Comparison of ENCODE assay signal across 16 cellular contexts in the genomic region with DNA sequence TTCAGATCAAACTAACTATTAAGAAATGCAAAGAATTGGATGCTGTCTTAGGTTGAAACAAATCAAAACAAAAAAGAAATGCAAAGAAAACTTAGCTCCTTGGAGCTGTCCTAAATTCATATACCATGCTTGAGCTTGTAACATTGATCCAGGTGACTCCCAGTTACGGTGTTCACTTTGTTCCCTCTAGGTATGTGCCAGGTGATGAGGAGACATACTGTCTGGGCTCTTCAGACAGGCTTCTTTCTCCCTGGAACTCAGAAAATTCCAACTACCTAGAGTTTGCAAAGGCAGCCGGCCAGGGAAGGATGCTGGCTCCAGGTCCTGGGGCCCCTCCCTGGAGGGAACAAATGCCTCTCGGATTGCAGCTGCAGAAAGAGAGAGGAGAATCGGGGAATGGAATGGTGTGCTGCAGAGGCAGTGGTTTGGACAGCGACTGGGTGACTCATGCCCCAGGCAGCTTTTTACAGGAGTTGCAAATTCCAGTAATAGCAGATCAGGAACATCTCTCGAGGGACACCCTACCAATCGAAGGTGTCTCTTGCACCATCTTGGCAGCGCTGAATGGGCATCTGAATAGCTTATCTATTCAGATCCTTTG. TPM values are rescaled to one million over a fixed set of nuclear protein-coding genes. Genes with fewer than 3 reads are reported as not detected.
DNase-seq lines count a peak whose midpoint lies in the region; ATAC-seq and TF ChIP-seq lines count a peak whose summit lies in the region.
"Had no signal": no experiment of that assay in that cellular context is flagged by ENCODE, and none has a peak within 500 bp of the region (broad histone marks: within the 10 kb centered on the region; RNA-seq: fewer than 3 reads in every experiment).

No MANE protein-coding gene starts in this region.

- H3K27me3 Mint-ChIP-seq in stimulated activated naive CD8-positive, alpha-beta T cell treated with anti-CD3 and anti-CD28 coated beads, Interleukin-15, amount 100 ng/mL, for 72 hours: peaks cover 8% of the 10 kb centered on the region
- H3K27me3 Mint-ChIP-seq in CD8-positive, alpha-beta T cell (ENCODE audit: low read depth): peaks cover 20% of the 10 kb centered on the region

- no peaks in the 10 kb centered on the region for H3K9me3 Mint-ChIP-seq in stimulated activated naive CD8-positive, alpha-beta T cell treated with anti-CD3 and anti-CD28 coated beads, Interleukin-15, amount 100 ng/mL, for 72 hours
- H3K9me3 Mint-ChIP-seq in CD8-positive, alpha-beta T cell: no peaks in the 10 kb centered on the region
- H3K9me3 Mint-ChIP-seq: activated CD4-positive, alpha-beta T cell treated with anti-CD3 and anti-CD28 coated beads, Interleukin-2, amount 10 ng/mL, durations not matched to agents 7 days and 5 days; activated naive CD8-positive, alpha-beta T cell treated with anti-CD3 and anti-CD28 coated beads, Interleukin-2, amount 50 U/mL, for 24 hours; natural killer cell had no signal

- no peak for ATAC-seq in GM21360 (IDR thresholded peaks at IDR 0.05; ENCODE audit: unreplicated experiment)
- no peak for ATAC-seq in stimulated activated naive CD8-positive, alpha-beta T cell treated with anti-CD3 and anti-CD28 coated beads, Interleukin-15, amount 100 ng/mL, for 72 hours
- no peak for ATAC-seq in CD8-positive, alpha-beta T cell
- ATAC-seq: activated naive CD8-positive, alpha-beta T cell treated with anti-CD3 and anti-CD28 coated beads, Interleukin-2, amount 50 U/mL, for 24 hours; natural killer cell; Panc1 had no signal

- H2AFZ ChIP-seq in osteoblast (ENCODE audit: low read length): no peak overlapping the region

- H3K4me1 Mint-ChIP-seq in stimulated activated naive CD8-positive, alpha-beta T cell treated with anti-CD3 and anti-CD28 coated beads, Interleukin-15, amount 100 ng/mL, for 72 hours: no peaks in the 10 kb centered on the region
- H3K4me1 Mint-ChIP-seq in CD8-positive, alpha-beta T cell (ENCODE audit: low read depth): no peaks in the 10 kb centered on the region
- H3K4me1 Mint-ChIP-seq: activated CD4-positive, alpha-beta T cell treated with anti-CD3 and anti-CD28 coated beads, Interleukin-2, amount 10 ng/mL, durations not matched to agents 7 days and 5 days; activated naive CD8-positive, alpha-beta T cell treated with anti-CD3 and anti-CD28 coated beads, Interleukin-2, amount 50 U/mL, for 24 hours; natural killer cell had no signal

- TF ChIP-seq CTCF in epithelial cell of esophagus (IDR thresholded peaks at IDR 0.05; ENCODE audit: insufficient read depth, low read depth, low read length, missing control alignments) (no peak), osteoblast (IDR thresholded peaks at IDR 0.05; ENCODE audit: extremely low read depth, low read depth, low read length) (no peak)
- no peak for TF ChIP-seq CTCF in CD8-positive, alpha-beta T cell (IDR thresholded peaks at IDR 0.05)

- H3K4me2 ChIP-seq in osteoblast (ENCODE audit: insufficient read depth, low read length): peak overlapping the region; percentile 34

- H3K27me3 ChIP-seq in osteoblast (ENCODE audit: insufficient read depth, low read length): peaks cover 37% of the 10 kb centered on the region
- H3K27me3 ChIP-seq in CD8-positive, alpha-beta T cell (ENCODE audit: insufficient read depth, low read length): no peaks in the 10 kb centered on the region
- H3K27me3 ChIP-seq: tibial nerve had no signal

- H3K4me3 Mint-ChIP-seq in stimulated activated naive CD8-positive, alpha-beta T cell treated with anti-CD3 and anti-CD28 coated beads, Interleukin-15, amount 100 ng/mL, for 72 hours: no peak overlapping the region
- H3K4me3 Mint-ChIP-seq in CD8-positive, alpha-beta T cell: no peak overlapping the region
- H3K4me3 Mint-ChIP-seq: activated CD4-positive, alpha-beta T cell treated with anti-CD3 and anti-CD28 coated beads, Interleukin-2, amount 10 ng/mL, durations not matched to agents 7 days and 5 days; activated naive CD8-positive, alpha-beta T cell treated with anti-CD3 and anti-CD28 coated beads, Interleukin-2, amount 50 U/mL, for 24 hours; natural killer cell had no signal

- no peaks in the 10 kb centered on the region for H3K36me3 ChIP-seq in osteoblast (ENCODE audit: insufficient read depth, low read length)
- H3K36me3 ChIP-seq in CD8-positive, alpha-beta T cell (ENCODE audit: insufficient read depth, low read length): no peaks in the 10 kb centered on the region
- H3K36me3 ChIP-seq: tibial nerve had no signal

- no peak overlapping the region for H3K27ac ChIP-seq in osteoblast (ENCODE audit: low read depth, low read length)
- H3K27ac ChIP-seq in CD8-positive, alpha-beta T cell (ENCODE audit: low read depth, low read length): no peak overlapping the region
- H3K27ac ChIP-seq: tibial nerve had no signal

- H3K4me3 ChIP-seq in epithelial cell of esophagus (ENCODE audit: low read length) (no peak overlapping the region), osteoblast (ENCODE audit: insufficient read depth, low read length) (no peak overlapping the region)
- no peak overlapping the region for H3K4me3 ChIP-seq in CD8-positive, alpha-beta T cell (ENCODE audit: low read depth, low read length)
- H3K4me3 ChIP-seq: tibial nerve had no signal

- no peaks in the 10 kb centered on the region for H3K79me2 ChIP-seq in osteoblast (ENCODE audit: insufficient read depth, low read length)

- CTCF ChIA-PET in CD8-positive, alpha-beta T cell (lab: Charles Lee): interaction anchor here (0.8 kb wide), 1 partner anchor 48 kb away, joined by 3 read pairs; no protein-coding TSS in a partner anchor

- H4K20me1 ChIP-seq in osteoblast (ENCODE audit: insufficient read depth, low read length): no peaks in the 10 kb centered on the region

- no peaks in the 10 kb centered on the region for H3K36me3 Mint-ChIP-seq in CD8-positive, alpha-beta T cell
- H3K36me3 Mint-ChIP-seq: natural killer cell had no signal

- no peak overlapping the region for H3K27ac Mint-ChIP-seq in stimulated activated naive CD8-positive, alpha-beta T cell treated with anti-CD3 and anti-CD28 coated beads, Interleukin-15, amount 100 ng/mL, for 72 hours
- no peak overlapping the region for H3K27ac Mint-ChIP-seq in CD8-positive, alpha-beta T cell
- H3K27ac Mint-ChIP-seq: activated CD4-positive, alpha-beta T cell treated with anti-CD3 and anti-CD28 coated beads, Interleukin-2, amount 10 ng/mL, durations not matched to agents 7 days and 5 days; activated naive CD8-positive, alpha-beta T cell treated with anti-CD3 and anti-CD28 coated beads, Interleukin-2, amount 50 U/mL, for 24 hours; natural killer cell had no signal

- intact Hi-C loops in CD8-positive, alpha-beta T cell (cut with DNase I, micrococcal nuclease): no loop called here

- no peaks in the 10 kb centered on the region for H3K9me3 ChIP-seq in osteoblast (ENCODE audit: low read depth, low read length)
- no peaks in the 10 kb centered on the region for H3K9me3 ChIP-seq in CD8-positive, alpha-beta T cell (ENCODE audit: low read length)
- H3K9me3 ChIP-seq: tibial nerve had no signal

- POLR2A ChIA-PET in CD8-positive, alpha-beta T cell (lab: Charles Lee): no interaction called here

- DNase-seq in GM03348 (ENCODE audit: low spot score) (peak; percentile 93), epithelial cell of esophagus (ENCODE audit: low read depth) (peak; percentile 80), osteoblast (ENCODE audit: insufficient read length, low spot score, missing footprints) (peak; percentile 84), NCI-H510A treated with DMSO at 0.1 percent for 48 hours (lab: John Stamatoyannopoulos, UW) (no peak)
- DNase-seq in stimulated activated naive CD8-positive, alpha-beta T cell treated with anti-CD3 and anti-CD28 coated beads, Interleukin-15, amount 100 ng/mL, for 72 hours: no peak
- DNase-seq in CD8-positive, alpha-beta T cell: no peak
- DNase-seq: activated CD4-positive, alpha-beta T cell treated with anti-CD3 and anti-CD28 coated beads, Interleukin-2, amount 10 ng/mL, durations not matched to agents 7 days and 5 days; activated naive CD8-positive, alpha-beta T cell treated with anti-CD3 and anti-CD28 coated beads, Interleukin-2, amount 50 U/mL, for 24 hours; glutamatergic neuron; natural killer cell; NCI-H1092; stimulated activated CD4-positive, alpha-beta T cell treated with anti-CD3 and anti-CD28 coated beads, Interleukin-4, amount 100 ng/mL, for 1 hour had no signal

- peaks cover 12% of the 10 kb centered on the region for H3K4me1 ChIP-seq in osteoblast (ENCODE audit: insufficient read depth, low read length)
- no peaks in the 10 kb centered on the region for H3K4me1 ChIP-seq in CD8-positive, alpha-beta T cell (ENCODE audit: insufficient read depth, low read length)

TF ChIP-seq in PFSK-1, 5 proteins besides CTCF, POLR2A, EP300 and RAD21:
- TF ChIP-seq FOXP2 (optimal IDR thresholded peaks at IDR 0.05; ENCODE audit: borderline replicate concordance, extremely low read depth, extremely low read length, insufficient read depth): no peak
- TF ChIP-seq, protein P1, sequence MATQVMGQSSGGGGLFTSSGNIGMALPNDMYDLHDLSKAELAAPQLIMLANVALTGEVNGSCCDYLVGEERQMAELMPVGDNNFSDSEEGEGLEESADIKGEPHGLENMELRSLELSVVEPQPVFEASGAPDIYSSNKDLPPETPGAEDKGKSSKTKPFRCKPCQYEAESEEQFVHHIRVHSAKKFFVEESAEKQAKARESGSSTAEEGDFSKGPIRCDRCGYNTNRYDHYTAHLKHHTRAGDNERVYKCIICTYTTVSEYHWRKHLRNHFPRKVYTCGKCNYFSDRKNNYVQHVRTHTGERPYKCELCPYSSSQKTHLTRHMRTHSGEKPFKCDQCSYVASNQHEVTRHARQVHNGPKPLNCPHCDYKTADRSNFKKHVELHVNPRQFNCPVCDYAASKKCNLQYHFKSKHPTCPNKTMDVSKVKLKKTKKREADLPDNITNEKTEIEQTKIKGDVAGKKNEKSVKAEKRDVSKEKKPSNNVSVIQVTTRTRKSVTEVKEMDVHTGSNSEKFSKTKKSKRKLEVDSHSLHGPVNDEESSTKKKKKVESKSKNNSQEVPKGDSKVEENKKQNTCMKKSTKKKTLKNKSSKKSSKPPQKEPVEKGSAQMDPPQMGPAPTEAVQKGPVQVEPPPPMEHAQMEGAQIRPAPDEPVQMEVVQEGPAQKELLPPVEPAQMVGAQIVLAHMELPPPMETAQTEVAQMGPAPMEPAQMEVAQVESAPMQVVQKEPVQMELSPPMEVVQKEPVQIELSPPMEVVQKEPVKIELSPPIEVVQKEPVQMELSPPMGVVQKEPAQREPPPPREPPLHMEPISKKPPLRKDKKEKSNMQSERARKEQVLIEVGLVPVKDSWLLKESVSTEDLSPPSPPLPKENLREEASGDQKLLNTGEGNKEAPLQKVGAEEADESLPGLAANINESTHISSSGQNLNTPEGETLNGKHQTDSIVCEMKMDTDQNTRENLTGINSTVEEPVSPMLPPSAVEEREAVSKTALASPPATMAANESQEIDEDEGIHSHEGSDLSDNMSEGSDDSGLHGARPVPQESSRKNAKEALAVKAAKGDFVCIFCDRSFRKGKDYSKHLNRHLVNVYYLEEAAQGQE (IDR thresholded peaks at IDR 0.05; ENCODE audit: insufficient read depth in 1 of 2, low read depth in 2 of 2, low read length in 2 of 2): peak; percentile 72 to 84

RNA-seq across cellular contexts. Expression of gene ASPHD2, which starts 12.3 kb away (rescaled TPM):
- polyA plus RNA-seq in PFSK-1 (2012; ENCODE audit: insufficient read length, low read depth): 3.9 TPM
- total RNA-seq in osteoblast: 3.2 and 6.2 TPM in 2 replicates
- under 1 TPM; 0.90 to 1.00 TPM for total RNA-seq in CD8-positive, alpha-beta T cell

Comparison
In these comparisons a context has a peak if more than half of its experiments do, and no peak if none do; other contexts are left out.
1. DNase-seq: peak in GM03348 (single experiment), epithelial cell of esophagus (single experiment) and osteoblast (single experiment); none in stimulated activated naive CD8-positive, alpha-beta T cell treated with anti-CD3 and anti-CD28 coated beads, Interleukin-15, amount 100 ng/mL, for 72 hours (0 of 2), NCI-H510A treated with DMSO at 0.1 percent for 48 hours (single experiment) and CD8-positive, alpha-beta T cell (0 of 7).